Comparison of ENCODE assay signal across 19 cellular contexts in the genomic region with DNA sequence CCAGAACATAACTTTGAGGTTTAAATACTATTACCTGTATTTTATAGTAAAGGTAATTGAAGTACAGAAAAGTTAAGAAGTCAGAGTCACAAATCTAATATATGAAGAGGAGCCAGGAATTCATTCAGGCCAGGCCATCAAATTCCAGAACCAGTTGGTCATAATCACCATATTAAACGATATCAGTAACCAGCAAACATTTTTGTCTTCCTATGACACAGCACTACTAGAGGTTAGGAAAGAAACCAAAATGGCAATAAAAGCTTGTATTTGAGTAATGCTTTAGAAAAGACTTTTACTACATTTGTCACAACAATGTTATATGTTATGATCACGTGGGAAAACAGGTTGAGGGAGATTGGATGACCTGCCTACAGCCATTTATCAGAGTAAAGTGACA.
DNase-seq lines count a peak whose midpoint lies in the region; ATAC-seq, FAIRE-seq and TF ChIP-seq lines count a peak whose summit lies in the region.
"Had no signal": no experiment of that assay in that cellular context is flagged by ENCODE, and none has a peak within 500 bp of the region (broad histone marks: within the 10 kb centered on the region; RNA-seq: fewer than 3 reads in every experiment).

No MANE protein-coding gene starts in this region.

- peaks cover 3% of the 10 kb centered on the region; the same call in 1 of the 2 replicates for H3K79me2 ChIP-seq in PC-3 (ENCODE audit: low read length)

- FAIRE-seq in HTR-8/SVneo (lab: Jason Lieb, UNC) = no peak
- FAIRE-seq: bronchial epithelial cell had no signal

- no peaks in the 10 kb centered on the region for H3F3A ChIP-seq in PC-3 (ENCODE audit: low read length, unreplicated experiment)

- H3K27ac ChIP-seq in PC-3 (ENCODE audit: low read length) = peak overlapping the region; percentile 47
- no peak overlapping the region for H3K27ac ChIP-seq in tibial artery
- H3K27ac ChIP-seq: skin epidermis had no signal

- no peaks in the 10 kb centered on the region for H3K27me3 ChIP-seq in PC-3 (ENCODE audit: low read length)
- no peaks in the 10 kb centered on the region for H3K27me3 ChIP-seq in tibial artery

- peaks cover 42% of the 10 kb centered on the region for H3K4me1 ChIP-seq in PC-3 (ENCODE audit: insufficient read depth, low read length)
- H3K4me1 ChIP-seq in tibial artery = peaks cover 0 to 4% (median 0%) of the 10 kb centered on the region in 4 donors

- H3K9me3 ChIP-seq in PC-3 (ENCODE audit: low read length) (no peaks in the 10 kb centered on the region), tibial artery (no peaks in the 10 kb centered on the region)

- TF ChIP-seq CTCF in PC-3 (conservative IDR thresholded peaks at IDR 0.05; ENCODE audit: low read depth, low read length) = no peak
- no peak for TF ChIP-seq CTCF in fibroblast of mammary gland (conservative IDR thresholded peaks at IDR 0.05; ENCODE audit: control insufficient read depth, insufficient read depth, low read depth, low read length)
- TF ChIP-seq CTCF in type B pancreatic cell (conservative IDR thresholded peaks at IDR 0.05) = no peak
- no peak for TF ChIP-seq CTCF in tibial artery (IDR thresholded peaks at IDR 0.05)

- no peak for DNase-seq in stimulated activated naive CD8-positive, alpha-beta T cell treated with anti-CD3 and anti-CD28 coated beads, Interleukin-15, amount 100 ng/mL, for 72 hours
- DNase-seq in PC-3 (peak; percentile 79), fibroblast of mammary gland (ENCODE audit: low read depth) (peak; percentile 47), type B pancreatic cell (ENCODE audit: extremely low spot score, unreplicated experiment) (no peak), HTR-8/SVneo (ENCODE audit: insufficient read length, low spot score) (no peak), tibial artery (no peak), NCI-H1092 (lab: John Stamatoyannopoulos, UW) (no peak)
- DNase-seq: activated CD4-positive, alpha-beta T cell treated with anti-CD3 and anti-CD28 coated beads, Interleukin-2, amount 50 U/mL, for 1 hour; activated naive CD4-positive, alpha-beta T cell treated with anti-CD3 and anti-CD28 coated beads for 36 hours; effector CD8-positive, alpha-beta T cell; GF-D8; Kasumi-1; NCI-H1436 treated with DMSO at 0.1 percent for 48 hours; nucleus accumbens; stimulated activated CD4-positive, alpha-beta T cell treated with anti-CD3 and anti-CD28 coated beads, Interleukin-4, amount 100 ng/mL, for 1 hour had no signal

- intact Hi-C loops in PC-3 (cut with micrococcal nuclease) = no loop called here
- intact Hi-C loops in tibial artery (cut with DNase I; ENCODE audit: low total_unique reads) = no loop called here

- POLR2A ChIA-PET in PC-3 (lab: Charles Lee; ENCODE audit: unreplicated experiment) = no interaction called here

- peaks cover 27% of the 10 kb centered on the region; the same call in 1 of the 2 replicates for H3K36me3 ChIP-seq in PC-3 (ENCODE audit: low read depth, low read length)
- H3K36me3 ChIP-seq in tibial artery = peaks cover 29 to 42% (median 41%) of the 10 kb centered on the region in 3 donors

- H4K20me1 ChIP-seq in PC-3 (ENCODE audit: low read length) = no peaks in the 10 kb centered on the region

- no peaks in the 10 kb centered on the region for H3K9me2 ChIP-seq in PC-3 (replicated peaks; ENCODE audit: low read length)

- no peak overlapping the region for H3K4me3 ChIP-seq in PC-3 (ENCODE audit: low read length)
- no peak overlapping the region for H3K4me3 ChIP-seq in fibroblast of mammary gland (ENCODE audit: control insufficient read depth, low read depth, low read length)
- no peak overlapping the region for H3K4me3 ChIP-seq in tibial artery
- H3K4me3 ChIP-seq: skin epidermis had no signal

- ATAC-seq in stimulated activated naive CD8-positive, alpha-beta T cell treated with anti-CD3 and anti-CD28 coated beads, Interleukin-15, amount 100 ng/mL, for 72 hours = no peak
- peak; percentile 77 for ATAC-seq in PC-3
- ATAC-seq: Panc1 had no signal

- CTCF ChIA-PET in PC-3 (lab: Charles Lee) = interaction anchor here (1.0 kb wide), 1 partner anchor 15 kb away, joined by 7 read pairs; no protein-coding TSS in a partner anchor

- no peaks in the 10 kb centered on the region for H3K4me1 Mint-ChIP-seq in stimulated activated naive CD8-positive, alpha-beta T cell treated with anti-CD3 and anti-CD28 coated beads, Interleukin-15, Interleukin-2, amounts not matched to agents 100 ng/mL and 50 ng/mL, for 24 hours (ENCODE audit: low read depth)
- H3K4me1 Mint-ChIP-seq in stimulated activated naive CD8-positive, alpha-beta T cell treated with anti-CD3 and anti-CD28 coated beads, Interleukin-15, amount 100 ng/mL, for 72 hours = no peaks in the 10 kb centered on the region
- peaks cover 3% of the 10 kb centered on the region for H3K4me1 Mint-ChIP-seq in type B pancreatic cell (ENCODE audit: unreplicated experiment)

- peaks cover 61% of the 10 kb centered on the region for H3K36me3 Mint-ChIP-seq in stimulated activated naive CD8-positive, alpha-beta T cell treated with anti-CD3 and anti-CD28 coated beads, Interleukin-15, Interleukin-2, amounts not matched to agents 100 ng/mL and 50 ng/mL, for 24 hours (ENCODE audit: low read depth)
- H3K36me3 Mint-ChIP-seq in type B pancreatic cell = peaks cover 32% of the 10 kb centered on the region

- no peak overlapping the region; the same call in 1 of the 2 replicates for H3K4me2 ChIP-seq in PC-3 (ENCODE audit: low read length)

- H3K27me3 Mint-ChIP-seq in stimulated activated naive CD8-positive, alpha-beta T cell treated with anti-CD3 and anti-CD28 coated beads, Interleukin-15, Interleukin-2, amounts not matched to agents 100 ng/mL and 50 ng/mL, for 24 hours = no peaks in the 10 kb centered on the region
- no peaks in the 10 kb centered on the region for H3K27me3 Mint-ChIP-seq in stimulated activated naive CD8-positive, alpha-beta T cell treated with anti-CD3 and anti-CD28 coated beads, Interleukin-15, amount 100 ng/mL, for 72 hours
- H3K27me3 Mint-ChIP-seq in type B pancreatic cell = no peaks in the 10 kb centered on the region

- no peak overlapping the region for H2AFZ ChIP-seq in PC-3 (ENCODE audit: low read length)

- no peaks in the 10 kb centered on the region for H3K9me3 Mint-ChIP-seq in stimulated activated naive CD8-positive, alpha-beta T cell treated with anti-CD3 and anti-CD28 coated beads, Interleukin-15, Interleukin-2, amounts not matched to agents 100 ng/mL and 50 ng/mL, for 24 hours
- no peaks in the 10 kb centered on the region for H3K9me3 Mint-ChIP-seq in stimulated activated naive CD8-positive, alpha-beta T cell treated with anti-CD3 and anti-CD28 coated beads, Interleukin-15, amount 100 ng/mL, for 72 hours
- no peaks in the 10 kb centered on the region for H3K9me3 Mint-ChIP-seq in type B pancreatic cell
- H3K9me3 Mint-ChIP-seq: activated naive CD4-positive, alpha-beta T cell treated with anti-CD3 and anti-CD28 coated beads for 36 hours had no signal

- H3K4me3 Mint-ChIP-seq in stimulated activated naive CD8-positive, alpha-beta T cell treated with anti-CD3 and anti-CD28 coated beads, Interleukin-15, Interleukin-2, amounts not matched to agents 100 ng/mL and 50 ng/mL, for 24 hours = no peak overlapping the region
- H3K4me3 Mint-ChIP-seq in stimulated activated naive CD8-positive, alpha-beta T cell treated with anti-CD3 and anti-CD28 coated beads, Interleukin-15, amount 100 ng/mL, for 72 hours = no peak overlapping the region
- no peak overlapping the region for H3K4me3 Mint-ChIP-seq in type B pancreatic cell
- H3K4me3 Mint-ChIP-seq: activated naive CD4-positive, alpha-beta T cell treated with anti-CD3 and anti-CD28 coated beads for 36 hours had no signal

- peak overlapping the region; percentile 1 for H3K27ac Mint-ChIP-seq in stimulated activated naive CD8-positive, alpha-beta T cell treated with anti-CD3 and anti-CD28 coated beads, Interleukin-15, Interleukin-2, amounts not matched to agents 100 ng/mL and 50 ng/mL, for 24 hours
- no peak overlapping the region for H3K27ac Mint-ChIP-seq in stimulated activated naive CD8-positive, alpha-beta T cell treated with anti-CD3 and anti-CD28 coated beads, Interleukin-15, amount 100 ng/mL, for 72 hours
- peak overlapping the region; percentile 70 for H3K27ac Mint-ChIP-seq in type B pancreatic cell
- H3K27ac Mint-ChIP-seq: activated naive CD4-positive, alpha-beta T cell treated with anti-CD3 and anti-CD28 coated beads for 36 hours had no signal

- H3K9ac ChIP-seq in PC-3 (ENCODE audit: low read length) = no peak overlapping the region

- BruUV-seq in PC-3 (replicated peaks; lab: Mats Ljungman, UMichigan) = no TSS peak

Comparison
In these comparisons a context has a peak if more than half of its experiments do, and no peak if none do; other contexts are left out.
1. H3K27ac Mint-ChIP-seq: peak in stimulated activated naive CD8-positive, alpha-beta T cell treated with anti-CD3 and anti-CD28 coated beads, Interleukin-15, Interleukin-2, amounts not matched to agents 100 ng/mL and 50 ng/mL, for 24 hours (single experiment) and type B pancreatic cell (single experiment); none in stimulated activated naive CD8-positive, alpha-beta T cell treated with anti-CD3 and anti-CD28 coated beads, Interleukin-15, amount 100 ng/mL, for 72 hours (0 of 2).
2. DNase-seq: peak in PC-3 (single experiment) and fibroblast of mammary gland (single experiment); none in stimulated activated naive CD8-positive, alpha-beta T cell treated with anti-CD3 and anti-CD28 coated beads, Interleukin-15, amount 100 ng/mL, for 72 hours (0 of 2), type B pancreatic cell (single experiment), HTR-8/SVneo (single experiment), tibial artery (0 of 2) and NCI-H1092 (single experiment).